In genomic region chr9:89021154-89021803, GRCh38 we compare ENCODE assay signal across 10 cellular contexts. TPM values are rescaled to one million over a fixed set of nuclear protein-coding genes. Genes with fewer than 3 reads are reported as not detected.
DNase-seq lines count a peak whose midpoint lies in the region; ATAC-seq and TF ChIP-seq lines count a peak whose summit lies in the region.
"Had no signal": no experiment of that assay in that cellular context is flagged by ENCODE, and none has a peak within 500 bp of the region (broad histone marks: within the 10 kb centered on the region; RNA-seq: fewer than 3 reads in every experiment).

No MANE protein-coding gene starts in this region.

- H3K27me3 ChIP-seq in lower lobe of right lung (ENCODE audit: low read depth) (no peaks in the 10 kb centered on the region), mesendoderm (ENCODE audit: insufficient read depth, low read length, poor library complexity) (no peaks in the 10 kb centered on the region)

- ATAC-seq in lower lobe of right lung (peak; percentile 58 to 60), GM18517 (IDR thresholded peaks at IDR 0.05; ENCODE audit: unreplicated experiment) (no peak)

- no peak overlapping the region for H3K4ac ChIP-seq in mesendoderm (ENCODE audit: low read depth, low read length)

- no peak overlapping the region for H4K8ac ChIP-seq in mesendoderm (ENCODE audit: low read depth, low read length)

- H3K9me3 ChIP-seq in lower lobe of right lung, result no peaks in the 10 kb centered on the region

- intact Hi-C loops in lower lobe of right lung (cut with DNase I), result no loop called here

- H3K18ac ChIP-seq in mesendoderm (ENCODE audit: low read length), result no peak overlapping the region

- H3K4me2 ChIP-seq in mesendoderm (ENCODE audit: low read length), result no peak overlapping the region

- H3K36me3 Mint-ChIP-seq in chondrocyte (ENCODE audit: low read depth), result no peaks in the 10 kb centered on the region

- no peak overlapping the region for H2BK120ac ChIP-seq in mesendoderm (ENCODE audit: low read depth, low read length)

- H3K56ac ChIP-seq in mesendoderm (ENCODE audit: low read length), result no peak overlapping the region

- H2BK15ac ChIP-seq in mesendoderm (replicated peaks; ENCODE audit: low read depth), result no peak overlapping the region

- H3K4me1 ChIP-seq in lower lobe of right lung (peaks cover 39% of the 10 kb centered on the region), urinary bladder (ENCODE audit: insufficient read depth) (peaks cover 2% of the 10 kb centered on the region), mesendoderm (ENCODE audit: control insufficient read depth, low read depth, low read length) (no peaks in the 10 kb centered on the region)
- H3K4me1 ChIP-seq: parathyroid adenoma had no signal

- H3K27me3 Mint-ChIP-seq in chondrocyte (ENCODE audit: low read depth), result no peaks in the 10 kb centered on the region

- no peaks in the 10 kb centered on the region for H3K79me2 ChIP-seq in mesendoderm (ENCODE audit: control insufficient read depth, insufficient read depth, low read length)
- H3K79me2 ChIP-seq: parathyroid adenoma had no signal

- H3K27ac Mint-ChIP-seq in chondrocyte (ENCODE audit: unreplicated experiment), result peak overlapping the region; percentile 60
- H3K27ac Mint-ChIP-seq: stimulated activated naive CD8-positive, alpha-beta T cell treated with anti-CD3 and anti-CD28 coated beads, Interleukin-15, Interleukin-2, amounts not matched to agents 100 ng/mL and 50 ng/mL, for 24 hours had no signal

- H3K9ac ChIP-seq in mesendoderm (ENCODE audit: low read length), result no peak overlapping the region
- H3K9ac ChIP-seq: parathyroid adenoma had no signal

- no peak overlapping the region for H2AK5ac ChIP-seq in mesendoderm (ENCODE audit: low read length)

- peaks cover 9% of the 10 kb centered on the region for H3K9me3 Mint-ChIP-seq in chondrocyte (ENCODE audit: low read depth)
- H3K9me3 Mint-ChIP-seq: stimulated activated naive CD8-positive, alpha-beta T cell treated with anti-CD3 and anti-CD28 coated beads, Interleukin-15, Interleukin-2, amounts not matched to agents 100 ng/mL and 50 ng/mL, for 24 hours had no signal

- H3K36me3 ChIP-seq in lower lobe of right lung (no peaks in the 10 kb centered on the region), urinary bladder (ENCODE audit: insufficient read depth) (no peaks in the 10 kb centered on the region), mesendoderm (ENCODE audit: control insufficient read depth, insufficient read depth, low read length) (no peaks in the 10 kb centered on the region)

- 75% methylated on average over 8 of the region's 8 CpGs for WGBS in urinary bladder
- whole genome bisulfite sequencing in mesendoderm (ENCODE audit: extremely low coverage, insufficient coverage, low lambda C conversion rate), result no CpG with 5 or more reads among the region's 8 CpGs

- H4K5ac ChIP-seq in mesendoderm (ENCODE audit: low read length), result no peak overlapping the region

- no peak overlapping the region for H3K4me3 Mint-ChIP-seq in chondrocyte (ENCODE audit: unreplicated experiment)
- H3K4me3 Mint-ChIP-seq: stimulated activated naive CD8-positive, alpha-beta T cell treated with anti-CD3 and anti-CD28 coated beads, Interleukin-15, Interleukin-2, amounts not matched to agents 100 ng/mL and 50 ng/mL, for 24 hours had no signal

- H3K4me3 ChIP-seq in lower lobe of right lung, result no peak overlapping the region
- H3K4me3 ChIP-seq in urinary bladder (ENCODE audit: low read depth, low read length), result no peak overlapping the region
- H3K4me3 ChIP-seq in mesendoderm (ENCODE audit: low read length), result no peak overlapping the region

- TF ChIP-seq CTCF in chondrocyte (IDR thresholded peaks at IDR 0.05) (no peak), lower lobe of right lung (IDR thresholded peaks at IDR 0.05) (no peak)

- H3K27ac ChIP-seq in lower lobe of right lung (peak overlapping the region; percentile 86), urinary bladder (ENCODE audit: low read depth) (peak overlapping the region; percentile 41), mesendoderm (ENCODE audit: low read depth, low read length) (no peak overlapping the region)
- H3K27ac ChIP-seq: parathyroid adenoma had no signal

- no peak overlapping the region for H2BK5ac ChIP-seq in mesendoderm (ENCODE audit: low read length)

- H3K23ac ChIP-seq in mesendoderm (ENCODE audit: low read length), result no peak overlapping the region

- H3K79me1 ChIP-seq in mesendoderm (ENCODE audit: low read length), result no peaks in the 10 kb centered on the region

- peaks cover 20% of the 10 kb centered on the region for H3K4me1 Mint-ChIP-seq in chondrocyte (ENCODE audit: low read depth)

- DNase-seq in LoVo (ENCODE audit: low spot score) (peak; percentile 53), chondrocyte (ENCODE audit: low spot score) (no peak), lower lobe of right lung (no peak), activated gamma-delta T cell treated with Interleukin-2 at 50 U/mL for 16 hours (no peak), mesendoderm (no peak)
- DNase-seq: effector CD4-positive, alpha-beta T cell had no signal

RNA-seq across cellular contexts. Expression of gene S1PR3, which starts 30.0 kb away (rescaled TPM):
- total RNA-seq in chondrocyte (1.6 to 5.2 TPM (median 4.5 TPM) in 3 replicates), lower lobe of right lung (10.0 TPM), urinary bladder (47.8 TPM)
- polyA plus RNA-seq in urinary bladder, result 47.4 TPM
- 7.0 TPM for polyA plus RNA-seq in mesendoderm (2013, experiment 1 of 2)
- 7.0 TPM for polyA plus RNA-seq in mesendoderm (2013, experiment 2 of 2)
